21 cellular contexts compared by ENCODE assay signal in genomic region chr6:129607581-129608186, GRCh38.
DNase-seq lines count a peak whose midpoint lies in the region; ATAC-seq, FAIRE-seq and TF ChIP-seq lines count a peak whose summit lies in the region.
"Had no signal": no experiment of that assay in that cellular context is flagged by ENCODE, and none has a peak within 500 bp of the region (broad histone marks: within the 10 kb centered on the region; RNA-seq: fewer than 3 reads in every experiment).

No MANE protein-coding gene starts in this region.

- no peak overlapping the region for H2AFZ ChIP-seq in astrocyte (ENCODE audit: low read depth, low read length)
- H2AFZ ChIP-seq: PC-9 had no signal

- no peak overlapping the region for H3K4me3 Mint-ChIP-seq in astrocyte (ENCODE audit: unreplicated experiment)
- H3K4me3 Mint-ChIP-seq: B cell, mesothelial cell of epicardium, T-cell had no signal

- no peaks in the 10 kb centered on the region for H3K27me3 Mint-ChIP-seq in astrocyte (ENCODE audit: low read depth, unreplicated experiment)
- H3K27me3 Mint-ChIP-seq: B cell, progenitor cell of endocrine pancreas, T-cell had no signal

- no peak for FAIRE-seq in astrocyte (lab: Jason Lieb, UNC)
- FAIRE-seq: K562 had no signal

- no peaks in the 10 kb centered on the region for H4K20me1 ChIP-seq in astrocyte (ENCODE audit: insufficient read depth, low read length)

- H3K79me2 ChIP-seq in astrocyte (ENCODE audit: insufficient read depth, low read length), result no peaks in the 10 kb centered on the region

- H3K4me1 ChIP-seq in astrocyte (ENCODE audit: insufficient read depth, low read length), result peaks cover 10% of the 10 kb centered on the region
- H3K4me1 ChIP-seq: esophagus squamous epithelium had no signal

- H3K4me3 ChIP-seq in AG10803 (ENCODE audit: low read length) (no peak overlapping the region), astrocyte (ENCODE audit: insufficient read depth, low read depth, low read length) (no peak overlapping the region)
- H3K4me3 ChIP-seq: esophagus squamous epithelium, K562, PC-9 had no signal

- peak overlapping the region; percentile 89 for H3K27ac Mint-ChIP-seq in astrocyte (ENCODE audit: unreplicated experiment)
- H3K27ac Mint-ChIP-seq: B cell, mesothelial cell of epicardium, progenitor cell of endocrine pancreas, T-cell had no signal

- no peaks in the 10 kb centered on the region for H3K27me3 ChIP-seq in astrocyte (ENCODE audit: insufficient read depth, low read length)
- H3K27me3 ChIP-seq: esophagus squamous epithelium had no signal

- no peaks in the 10 kb centered on the region for H3K9me3 Mint-ChIP-seq in astrocyte (ENCODE audit: unreplicated experiment)
- H3K9me3 Mint-ChIP-seq: mesothelial cell of epicardium, T-cell had no signal

- H3K36me3 Mint-ChIP-seq in astrocyte (ENCODE audit: low read depth, unreplicated experiment), result peaks cover 12% of the 10 kb centered on the region

- no peaks in the 10 kb centered on the region for H3K9me3 ChIP-seq in astrocyte (ENCODE audit: insufficient read depth, low read depth, low read length)
- H3K9me3 ChIP-seq: esophagus squamous epithelium had no signal

- peaks cover 5% of the 10 kb centered on the region for H3K4me1 Mint-ChIP-seq in astrocyte (ENCODE audit: low read depth, unreplicated experiment)
- H3K4me1 Mint-ChIP-seq: B cell, T-cell had no signal

- H3K27ac ChIP-seq in astrocyte (ENCODE audit: low read depth, low read length), result no peak overlapping the region
- H3K27ac ChIP-seq: esophagus squamous epithelium, PC-9 had no signal

- no peak for TF ChIP-seq CTCF in AG10803 (conservative IDR thresholded peaks at IDR 0.05; ENCODE audit: low read length)
- no peak for TF ChIP-seq CTCF in astrocyte (IDR thresholded peaks at IDR 0.05; ENCODE audit: insufficient read depth, low read depth, low read length)

- no peak overlapping the region for H3K9ac ChIP-seq in astrocyte (ENCODE audit: low read length)

- peak overlapping the region; percentile 0 for H3K4me2 ChIP-seq in astrocyte (ENCODE audit: low read length)
- H3K4me2 ChIP-seq: PC-9 had no signal

- H3K36me3 ChIP-seq in astrocyte (ENCODE audit: insufficient read depth, low read length), result peaks cover 8% of the 10 kb centered on the region

- no peak for ATAC-seq in HG03039 (IDR thresholded peaks at IDR 0.05; ENCODE audit: unreplicated experiment)
- ATAC-seq: K562, T-cell had no signal

- peak; percentile 37 for DNase-seq in AG10803 (ENCODE audit: low read depth)
- peak; percentile 11 for DNase-seq in HCEC 1CT
- DNase-seq in astrocyte (ENCODE audit: low read depth), result peak; percentile 19
- DNase-seq in myocyte (ENCODE audit: low read depth), result peak; percentile 57
- no peak for DNase-seq in hepatic stellate cell (ENCODE audit: low spot score)
- DNase-seq in central memory CD4-positive, alpha-beta T cell, result no peak
- DNase-seq in COR-L47 (lab: John Stamatoyannopoulos, UW), result no peak
- DNase-seq: activated T-cell treated with anti-CD3 and anti-CD28 coated beads, Interleukin-2, amount 50 U/mL, for 1 hour; dermis blood vessel endothelial cell; DMS53; esophagus squamous epithelium; PC-9; stimulated activated CD4-positive, alpha-beta T cell treated with anti-CD3 and anti-CD28 coated beads, Interleukin-1b, Interleukin-23, amount 100 ng/mL, for 48 hours; stimulated activated CD8-positive, alpha-beta memory T cell treated with anti-CD3 and anti-CD28 coated beads, Interleukin-4, amount 100 ng/mL, for 48 hours; T-cell; trophoblast cell had no signal

Comparison
In these comparisons a context has a peak if more than half of its experiments do, and no peak if none do; other contexts are left out.
1. DNase-seq: peak in AG10803 (single experiment), HCEC 1CT (single experiment), astrocyte (single experiment) and myocyte (single experiment); none in hepatic stellate cell (single experiment), central memory CD4-positive, alpha-beta T cell (single experiment) and COR-L47 (single experiment).